In genomic region chr3:53944019-53944418, GRCh38 we compare ENCODE assay signal across 20 cellular contexts.
"Had no signal": no experiment of that assay in that cellular context is flagged by ENCODE, and none has a peak within 500 bp of the region (broad histone marks: within the 10 kb centered on the region; RNA-seq: fewer than 3 reads in every experiment).

No MANE protein-coding gene starts in this region.

- H3K27ac ChIP-seq: colonic mucosa, hepatocyte, psoas muscle, spleen, tibial artery, upper lobe of right lung, vagina had no signal

- H3K4me3 ChIP-seq: colonic mucosa, hepatocyte, psoas muscle, spleen, tibial artery, upper lobe of right lung, vagina had no signal

- H3K9me3 ChIP-seq: colonic mucosa, psoas muscle, upper lobe of right lung, vagina had no signal

- ATAC-seq: esophagus mucosa; left lobe of liver; naive thymus-derived CD4-positive, alpha-beta T cell; psoas muscle; sciatic nerve; stimulated activated memory B cell treated with anti-CD40 and anti-IgM and Interleukin-4, amounts not matched to agents 10 μg/mL and 1 μg/mL and 100 μg/mL, for 72 hours; upper lobe of right lung had no signal

- H3K36me3 ChIP-seq: colonic mucosa, spleen, tibial artery, upper lobe of right lung, vagina had no signal

- DNase-seq: colonic mucosa; dermis blood vessel endothelial cell; effector CD8-positive, alpha-beta T cell; head of caudate nucleus; mammary epithelial cell; naive thymus-derived CD4-positive, alpha-beta T cell; nephron progenitor cell; psoas muscle; spleen; stimulated activated CD4-positive, alpha-beta T cell treated with anti-CD3 and anti-CD28 coated beads, Interleukin-15, amount 100 ng/mL, for 24 hours; stimulated activated CD4-positive, alpha-beta T cell treated with anti-CD3 and anti-CD28 coated beads, Interleukin-1b, Interleukin-23, amount 100 ng/mL, for 48 hours; stimulated activated CD4-positive, alpha-beta T cell treated with anti-CD3 and anti-CD28 coated beads, Interleukin-4, amount 100 ng/mL, for 24 hours; tibial artery; upper lobe of right lung had no signal

- H3K4me1 ChIP-seq: colonic mucosa, psoas muscle, tibial artery, upper lobe of right lung, vagina had no signal

- H3K27me3 ChIP-seq: colonic mucosa, vagina had no signal
